In the genomic region with DNA sequence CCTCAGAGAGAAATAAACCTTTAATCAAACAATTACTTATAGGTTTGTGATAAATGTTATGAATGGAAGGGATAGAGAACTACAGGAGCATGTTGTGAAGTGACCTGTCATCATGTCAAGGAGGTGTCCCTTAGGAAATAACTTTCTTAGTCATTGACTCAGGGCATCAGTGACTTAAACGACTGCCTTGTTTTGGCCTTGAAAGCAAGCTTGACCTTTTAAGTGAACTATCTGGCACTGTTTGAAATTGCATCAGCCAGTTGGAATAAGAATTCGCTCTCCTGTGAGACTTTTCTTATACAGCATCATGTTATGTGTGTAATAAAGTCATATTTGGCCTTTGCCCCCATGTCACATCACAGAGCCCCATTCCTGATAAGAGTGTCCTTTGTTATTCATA, we compare ENCODE assay signal across 26 cellular contexts. TPM values are rescaled to one million over a fixed set of nuclear protein-coding genes. Genes with fewer than 3 reads are reported as not detected.
DNase-seq lines count a peak whose midpoint lies in the region; ATAC-seq lines count a peak whose summit lies in the region.
"Had no signal": no experiment of that assay in that cellular context is flagged by ENCODE, and none has a peak within 500 bp of the region (broad histone marks: within the 10 kb centered on the region; RNA-seq: fewer than 3 reads in every experiment).

No MANE protein-coding gene starts in this region.

- H3K9me3 ChIP-seq in CD4-positive, CD25-positive, alpha-beta regulatory T cell (ENCODE audit: control insufficient read depth in 2 of 2, low read length in 2 of 2): no peaks in the 10 kb centered on the region
- H3K9me3 ChIP-seq: heart right ventricle, thyroid gland had no signal

- H3K4me1 ChIP-seq in CD4-positive, CD25-positive, alpha-beta regulatory T cell (ENCODE audit: control insufficient read depth, insufficient read depth, low read length, poor library complexity, severe bottlenecking): peaks cover 8% of the 10 kb centered on the region
- H3K4me1 ChIP-seq: thyroid gland had no signal

- no peak overlapping the region for H3K27ac ChIP-seq in CD4-positive, CD25-positive, alpha-beta regulatory T cell (ENCODE audit: insufficient read depth, low read length, poor library complexity, severe bottlenecking)
- H3K27ac ChIP-seq: BLaER1, brain microvascular endothelial cell, thyroid gland had no signal

- ATAC-seq in CD4-positive, CD25-positive, alpha-beta regulatory T cell (ENCODE audit: low read depth in 2 of 2): no peak
- ATAC-seq in stimulated activated memory B cell treated with anti-CD40 and anti-IgM and Interleukin-4, amounts not matched to agents 10 μg/mL and 1 μg/mL and 100 μg/mL, for 72 hours: peak; percentile 34

- H3K36me3 Mint-ChIP-seq in CD4-positive, CD25-positive, alpha-beta regulatory T cell: peaks cover 52% of the 10 kb centered on the region
- peaks cover 30% of the 10 kb centered on the region for H3K36me3 Mint-ChIP-seq in dendritic cell treated with granulocyte-macrophage colony-stimulating factor and Interleukin-4, amounts not matched to agents 40 ng/mL and 50 ng/mL, for 4 days (ENCODE audit: low read depth)
- peaks cover 38% of the 10 kb centered on the region for H3K36me3 Mint-ChIP-seq in stimulated activated memory B cell treated with anti-CD40 and anti-IgM and Interleukin-4, amounts not matched to agents 10 μg/mL and 1 μg/mL and 100 μg/mL, for 72 hours

- H3K4me3 ChIP-seq in CD4-positive, CD25-positive, alpha-beta regulatory T cell (ENCODE audit: low read depth, low read length): no peak overlapping the region
- H3K4me3 ChIP-seq: BLaER1, heart right ventricle, thyroid gland had no signal

- peaks cover 13% of the 10 kb centered on the region for H3K36me3 ChIP-seq in CD4-positive, CD25-positive, alpha-beta regulatory T cell (ENCODE audit: control insufficient read depth, insufficient read depth, low read length)
- H3K36me3 ChIP-seq: brain microvascular endothelial cell, thyroid gland had no signal

- intact Hi-C loops in dendritic cell treated with granulocyte-macrophage colony-stimulating factor and Interleukin-4, amounts not matched to agents 40 ng/mL and 50 ng/mL, for 4 days (cut with micrococcal nuclease): no loop called here

- no peaks in the 10 kb centered on the region for H3K27me3 ChIP-seq in CD4-positive, CD25-positive, alpha-beta regulatory T cell (ENCODE audit: control insufficient read depth, insufficient read depth, low read length)
- H3K27me3 ChIP-seq: BLaER1, brain microvascular endothelial cell, heart right ventricle, thyroid gland had no signal

- H3K9me3 Mint-ChIP-seq in CD4-positive, CD25-positive, alpha-beta regulatory T cell: peaks cover 0 to 2% (median 0%) of the 10 kb centered on the region in 7 donors
- H3K9me3 Mint-ChIP-seq in dendritic cell treated with granulocyte-macrophage colony-stimulating factor and Interleukin-4, amounts not matched to agents 40 ng/mL and 50 ng/mL, for 4 days: peaks cover 9% of the 10 kb centered on the region
- H3K9me3 Mint-ChIP-seq in stimulated activated memory B cell treated with anti-CD40 and anti-IgM and Interleukin-4, amounts not matched to agents 10 μg/mL and 1 μg/mL and 100 μg/mL, for 72 hours: no peaks in the 10 kb centered on the region

- H3K27me3 Mint-ChIP-seq in CD4-positive, CD25-positive, alpha-beta regulatory T cell: no peaks in the 10 kb centered on the region
- no peaks in the 10 kb centered on the region for H3K27me3 Mint-ChIP-seq in dendritic cell treated with granulocyte-macrophage colony-stimulating factor and Interleukin-4, amounts not matched to agents 40 ng/mL and 50 ng/mL, for 4 days
- H3K27me3 Mint-ChIP-seq in stimulated activated memory B cell treated with anti-CD40 and anti-IgM and Interleukin-4, amounts not matched to agents 10 μg/mL and 1 μg/mL and 100 μg/mL, for 72 hours: no peaks in the 10 kb centered on the region
- H3K27me3 Mint-ChIP-seq: naive B cell had no signal

- H3K4me3 Mint-ChIP-seq in CD4-positive, CD25-positive, alpha-beta regulatory T cell: no peak overlapping the region
- no peak overlapping the region for H3K4me3 Mint-ChIP-seq in dendritic cell treated with granulocyte-macrophage colony-stimulating factor and Interleukin-4, amounts not matched to agents 40 ng/mL and 50 ng/mL, for 4 days
- no peak overlapping the region for H3K4me3 Mint-ChIP-seq in stimulated activated memory B cell treated with anti-CD40 and anti-IgM and Interleukin-4, amounts not matched to agents 10 μg/mL and 1 μg/mL and 100 μg/mL, for 72 hours
- H3K4me3 Mint-ChIP-seq: mesothelial cell of epicardium had no signal

- H3K4me1 Mint-ChIP-seq in CD4-positive, CD25-positive, alpha-beta regulatory T cell: peaks cover 29 to 64% (median 47%) of the 10 kb centered on the region in 4 donors
- H3K4me1 Mint-ChIP-seq in dendritic cell treated with granulocyte-macrophage colony-stimulating factor and Interleukin-4, amounts not matched to agents 40 ng/mL and 50 ng/mL, for 4 days (ENCODE audit: low read depth): peaks cover 69% of the 10 kb centered on the region
- H3K4me1 Mint-ChIP-seq in stimulated activated memory B cell treated with anti-CD40 and anti-IgM and Interleukin-4, amounts not matched to agents 10 μg/mL and 1 μg/mL and 100 μg/mL, for 72 hours: peaks cover 28% of the 10 kb centered on the region

- peak overlapping the region in 2 of 3 donors; percentile 5 to 40 for H3K27ac Mint-ChIP-seq in CD4-positive, CD25-positive, alpha-beta regulatory T cell
- H3K27ac Mint-ChIP-seq in dendritic cell treated with granulocyte-macrophage colony-stimulating factor and Interleukin-4, amounts not matched to agents 40 ng/mL and 50 ng/mL, for 4 days: peak overlapping the region; percentile 79
- H3K27ac Mint-ChIP-seq in stimulated activated memory B cell treated with anti-CD40 and anti-IgM and Interleukin-4, amounts not matched to agents 10 μg/mL and 1 μg/mL and 100 μg/mL, for 72 hours: no peak overlapping the region
- H3K27ac Mint-ChIP-seq: mesothelial cell of epicardium, naive B cell had no signal

- DNase-seq in CD4-positive, CD25-positive, alpha-beta regulatory T cell: no peak
- peak; percentile 44 for DNase-seq in MV-4-11 (lab: John Stamatoyannopoulos, UW)
- no peak for DNase-seq in NCI-H226
- DNase-seq in HPDE6-E6E7 (ENCODE audit: extremely low spot score): no peak
- DNase-seq in NCI-H82 treated with DMSO at 0.1 percent for 48 hours (lab: John Stamatoyannopoulos, UW; ENCODE audit: unreplicated experiment): no peak
- DNase-seq: activated naive CD4-positive, alpha-beta T cell; activated T-cell treated with anti-CD3 and anti-CD28 coated beads, Interleukin-2, amount 50 U/mL, for 1 hour; amygdala; brain microvascular endothelial cell; DMS53; H7; heart right ventricle; Karpas-422; naive B cell; NCI-H1417; NCI-H2029 treated with DMSO at 0.1 percent for 48 hours; NCI-H526; nucleus accumbens; SHP77 treated with DMSO at 0.1 percent for 48 hours; stimulated activated naive CD4-positive, alpha-beta T cell; T-helper 2 cell; thyroid gland had no signal

RNA-seq across cellular contexts. Expression of a gene that starts 30.9 kb away (rescaled TPM):
- total RNA-seq in CD4-positive, CD25-positive, alpha-beta regulatory T cell: 20.4 TPM
- polyA plus RNA-seq in CD4-positive, CD25-positive, alpha-beta regulatory T cell: 10 to 100 TPM in 3 of 4 donors, 1 to 10 TPM in 1; 8.9 to 19.6 (median 17.7) TPM
